8 cellular contexts compared by ENCODE assay signal in genomic region chrX:69503228-69503834, GRCh38. TPM values are rescaled to one million over a fixed set of nuclear protein-coding genes. Genes with fewer than 3 reads are reported as not detected.
A peak's percentile ranks its signal among the peaks of the same experiment; 100 is the strongest.
DNase-seq lines count a peak whose midpoint lies in the region; ATAC-seq, FAIRE-seq and TF ChIP-seq lines count a peak whose summit lies in the region.

No MANE protein-coding gene starts in this region.

- FAIRE-seq in keratinocyte (lab: Jason Lieb, UNC), result no peak
- FAIRE-seq in small intestine (lab: Jason Lieb, UNC), result no peak

- H2AFZ ChIP-seq in MM.1S (ENCODE audit: low read length), result no peak overlapping the region
- H2AFZ ChIP-seq in keratinocyte (ENCODE audit: control insufficient read depth, low read length), result no peak overlapping the region

- peaks cover 3% of the 10 kb centered on the region for H3K4me1 Mint-ChIP-seq in CD8-positive, alpha-beta T cell (ENCODE audit: low read depth)
- peaks cover 17% of the 10 kb centered on the region for H3K4me1 Mint-ChIP-seq in WTC11

- 24 to 48% (median 34%) methylated on average over 13 to 18 of the region's 18 CpGs for WGBS in small intestine, 3 donors

- intact Hi-C loops in CD8-positive, alpha-beta T cell (cut with DNase I, micrococcal nuclease), result no loop called here

- H3K4me2 ChIP-seq in MM.1S (ENCODE audit: low read depth, low read length) (no peak overlapping the region), keratinocyte (ENCODE audit: control insufficient read depth, extremely low read depth, insufficient read depth, low read depth, low read length) (peak overlapping the region; percentile 56)

- dilution Hi-C loops in keratinocyte (cut with MboI; ENCODE audit: extremely low pct_ligation_motif_present, low sequenced_read_pairs), result no loop called here

- H3K27me3 ChIP-seq in CD8-positive, alpha-beta T cell (ENCODE audit: insufficient read depth, low read length), result no peaks in the 10 kb centered on the region
- H3K27me3 ChIP-seq in MM.1S (replicated peaks; ENCODE audit: insufficient read depth, low read length) (no peaks in the 10 kb centered on the region), keratinocyte (ENCODE audit: control insufficient read depth, extremely low read depth, insufficient read depth, low read length) (peaks cover 5% of the 10 kb centered on the region), small intestine (ENCODE audit: control insufficient read depth in 2 of 2, insufficient read depth in 2 of 2, low read length in 2 of 2) (peaks cover 0 to 3% of the 10 kb centered on the region in 2 donors)

- H3K36me3 ChIP-seq in CD8-positive, alpha-beta T cell (ENCODE audit: insufficient read depth, low read length), result no peaks in the 10 kb centered on the region
- no peaks in the 10 kb centered on the region for H3K36me3 ChIP-seq in MM.1S (replicated peaks; ENCODE audit: insufficient read depth, low read length)
- no peaks in the 10 kb centered on the region for H3K36me3 ChIP-seq in keratinocyte (ENCODE audit: control insufficient read depth in 2 of 2, extremely low read depth in 1 of 2, insufficient read depth in 2 of 2, low read length in 2 of 2)
- H3K36me3 ChIP-seq in small intestine (ENCODE audit: control insufficient read depth in 2 of 2, insufficient read depth in 2 of 2, low read length in 2 of 2), result no peaks in the 10 kb centered on the region

- H3K79me2 ChIP-seq in MM.1S (ENCODE audit: low read length), result no peaks in the 10 kb centered on the region
- H3K79me2 ChIP-seq in keratinocyte (ENCODE audit: control insufficient read depth, insufficient read depth, low read length), result peaks cover 2% of the 10 kb centered on the region

- H4K20me1 ChIP-seq in MM.1S (ENCODE audit: insufficient read depth, low read length), result no peaks in the 10 kb centered on the region
- H4K20me1 ChIP-seq in keratinocyte (ENCODE audit: control insufficient read depth, extremely low read depth, insufficient read depth, low read length), result peaks cover 4% of the 10 kb centered on the region

- TF ChIP-seq CTCF in CD8-positive, alpha-beta T cell (IDR thresholded peaks at IDR 0.05), result no peak
- TF ChIP-seq CTCF in MM.1S (IDR thresholded peaks at IDR 0.05; ENCODE audit: low read length) (no peak), WTC11 (IDR thresholded peaks at IDR 0.05) (no peak), keratinocyte (optimal IDR thresholded peaks at IDR 0.05 in 1 of 3, IDR thresholded peaks at IDR 0.05 in 1 of 3, conservative IDR thresholded peaks at IDR 0.05 in 1 of 3; ENCODE audit: extremely low read depth in 1 of 3, insufficient read depth in 2 of 3, low read length in 3 of 3) (no peak)

- H3K36me3 Mint-ChIP-seq in CD8-positive, alpha-beta T cell, result no peaks in the 10 kb centered on the region
- H3K36me3 Mint-ChIP-seq in WTC11, result peaks cover 2% of the 10 kb centered on the region; the same call in 1 of the 2 replicates

- POLR2A ChIA-PET in CD8-positive, alpha-beta T cell (lab: Charles Lee), result no interaction called here
- POLR2A ChIA-PET in WTC11 (lab: Charles Lee), result interaction anchor here (1.2 kb wide), 1 partner anchor 594 kb away, joined by 3 read pairs; no protein-coding TSS in a partner anchor

- H3K4me3 ChIP-seq in CD8-positive, alpha-beta T cell (ENCODE audit: low read depth, low read length), result no peak overlapping the region
- H3K4me3 ChIP-seq in MM.1S (ENCODE audit: low read length) (peak overlapping the region; percentile 66; the same call in 1 of the 2 replicates), keratinocyte (ENCODE audit: control insufficient read depth in 2 of 3, extremely low read depth in 1 of 3, insufficient read depth in 2 of 3, low read depth in 1 of 3, low read length in 3 of 3) (peak overlapping the region in 1 of 3 experiments; percentile 55), small intestine (ENCODE audit: low read depth in 1 of 2, low read length in 2 of 2) (no peak overlapping the region)

- peak overlapping the region; percentile 55 for H3K4me3 Mint-ChIP-seq in CD8-positive, alpha-beta T cell
- peak overlapping the region; percentile 77 for H3K4me3 Mint-ChIP-seq in WTC11

- no peak overlapping the region for H3K9ac ChIP-seq in MM.1S (ENCODE audit: low read length)
- H3K9ac ChIP-seq in keratinocyte (ENCODE audit: control insufficient read depth, extremely low read depth, insufficient read depth, low read length), result no peak overlapping the region

- H3K9me3 ChIP-seq in CD8-positive, alpha-beta T cell (ENCODE audit: low read length), result no peaks in the 10 kb centered on the region
- no peaks in the 10 kb centered on the region for H3K9me3 ChIP-seq in MM.1S (replicated peaks; ENCODE audit: insufficient read depth, low read length)
- H3K9me3 ChIP-seq in keratinocyte (ENCODE audit: control insufficient read depth, low read depth, low read length), result no peaks in the 10 kb centered on the region
- no peaks in the 10 kb centered on the region for H3K9me3 ChIP-seq in small intestine (ENCODE audit: control insufficient read depth, low read depth)

- H3K4me1 ChIP-seq in CD8-positive, alpha-beta T cell (ENCODE audit: insufficient read depth, low read length), result no peaks in the 10 kb centered on the region
- no peaks in the 10 kb centered on the region for H3K4me1 ChIP-seq in MM.1S (ENCODE audit: low read length)
- H3K4me1 ChIP-seq in keratinocyte (ENCODE audit: control insufficient read depth, extremely low read depth, insufficient read depth, low read length), result peaks cover 14% of the 10 kb centered on the region
- no peaks in the 10 kb centered on the region for H3K4me1 ChIP-seq in small intestine (ENCODE audit: control insufficient read depth in 2 of 2, insufficient read depth in 1 of 2, low read depth in 1 of 2, low read length in 1 of 2)

- H3K27ac ChIP-seq in CD8-positive, alpha-beta T cell (ENCODE audit: low read depth, low read length), result no peak overlapping the region
- no peak overlapping the region for H3K27ac ChIP-seq in MM.1S (ENCODE audit: low read length)
- peak overlapping the region; percentile 67 for H3K27ac ChIP-seq in keratinocyte (ENCODE audit: control insufficient read depth, insufficient read depth, low read length)
- H3K27ac ChIP-seq in small intestine (ENCODE audit: low read depth in 1 of 2, low read length in 1 of 2), result no peak overlapping the region

- H3F3A ChIP-seq in MM.1S (ENCODE audit: insufficient read depth, low read length), result no peaks in the 10 kb centered on the region

- no peaks in the 10 kb centered on the region for H3K9me2 ChIP-seq in MM.1S (replicated peaks; ENCODE audit: insufficient read depth, low read length)

- ATAC-seq in CD8-positive, alpha-beta T cell, result no peak
- peak; percentile 26 for ATAC-seq in WTC11
- ATAC-seq in HG03469 (IDR thresholded peaks at IDR 0.05; ENCODE audit: unreplicated experiment), result no peak
- no peak for ATAC-seq in HG02884 (IDR thresholded peaks at IDR 0.05; ENCODE audit: unreplicated experiment)

- no peaks in the 10 kb centered on the region for H3K9me3 Mint-ChIP-seq in CD8-positive, alpha-beta T cell
- no peaks in the 10 kb centered on the region for H3K9me3 Mint-ChIP-seq in WTC11

- no peaks in the 10 kb centered on the region for H3K9me1 ChIP-seq in keratinocyte (ENCODE audit: control insufficient read depth, extremely low read depth, insufficient read depth, low read length)

- H3K27me3 Mint-ChIP-seq in CD8-positive, alpha-beta T cell (ENCODE audit: low read depth), result peaks cover 18% of the 10 kb centered on the region
- peaks cover 11% of the 10 kb centered on the region for H3K27me3 Mint-ChIP-seq in WTC11 (ENCODE audit: low read depth)

- no peak overlapping the region for H3K27ac Mint-ChIP-seq in CD8-positive, alpha-beta T cell
- H3K27ac Mint-ChIP-seq in WTC11, result no peak overlapping the region

- DNase-seq in CD8-positive, alpha-beta T cell, result no peak
- DNase-seq in MM.1S (no peak), WTC11 (ENCODE audit: low spot score) (no peak), keratinocyte (ENCODE audit: low read depth, low spot score) (no peak), small intestine (no peak), UCSD-AML1 (lab: John Stamatoyannopoulos, UW; ENCODE audit: unreplicated experiment) (no peak)

- CTCF ChIA-PET in CD8-positive, alpha-beta T cell (lab: Charles Lee), result no interaction called here
- CTCF ChIA-PET in WTC11 (lab: Charles Lee), result interaction anchor here (0.6 to 1.4 kb wide), 16 partner anchors 10 to 676 kb away, joined by 3 to 10 read pairs (median 4); partner anchors contain the start of genes EDA and IGBP1

TF ChIP-seq in WTC11, 78 proteins besides CTCF, POLR2A, EP300 and RAD21 (continues in another document):
- TF ChIP-seq TEAD1 (CRISPR knock-in tag; IDR thresholded peaks at IDR 0.05), result 0 out of 2 replicates have a peak, but pooled peaks have one; percentile 8
- TF ChIP-seq MAX (CRISPR knock-in tag; IDR thresholded peaks at IDR 0.05), result peak; percentile 88
- no peak for TF ChIP-seq EMX1 (CRISPR knock-in tag; IDR thresholded peaks at IDR 0.05)
- TF ChIP-seq USF2 (CRISPR knock-in tag; IDR thresholded peaks at IDR 0.05), result peak; percentile 71

RNA-seq across cellular contexts. Expression of gene NALF2, which starts 0.8 kb away (rescaled TPM):
- not detected for total RNA-seq in CD8-positive, alpha-beta T cell
- total RNA-seq in WTC11 (2021), result 13.1 to 14.0 TPM (median 13.7 TPM) in 3 replicates
- 2.5 to 3.0 TPM (median 2.9 TPM) in 3 replicates for polyA plus RNA-seq in keratinocyte
- 1.5 TPM for polyA plus RNA-seq in keratinocyte (2011; ENCODE audit: low read depth)
- 3.5 and 4.0 TPM in 2 replicates for polyA plus RNA-seq in keratinocyte (2011; cell fraction: cytosol; rRNA removed)
- 4.9 and 5.5 TPM in 2 replicates for polyA plus RNA-seq in keratinocyte (2011; cell fraction: nucleus; rRNA removed)
- polyA plus RNA-seq in keratinocyte (2012; ENCODE audit: low replicate concordance), result 4.3 and 5.5 TPM in 2 replicates
- 2.5 to 4.5 TPM (median 2.7 TPM) in 3 replicates for polyA minus RNA-seq in keratinocyte
- polyA minus RNA-seq in keratinocyte (2011; cell fraction: cytosol; rRNA and poly(A)+ RNA removed), result 2.5 TPM
- polyA minus RNA-seq in keratinocyte (2011; cell fraction: nucleus; rRNA and poly(A)+ RNA removed), result 2.0 and 3.4 TPM in 2 replicates
- under 1 TPM in 2 of 3 donors, not detected in 1; 0.27 to 0.48 TPM for polyA plus RNA-seq in small intestine

Comparison
In these comparisons a context has a peak if more than half of its experiments do, and no peak if none do; other contexts are left out.
1. RNA of gene NALF2, which starts 0.8 kb away (total RNA-seq): 13.1 to 14.0 TPM in WTC11; not detected in CD8-positive, alpha-beta T cell; every median in the first group is over 10 times any median in the second.